In genomic region chr15:89575146-89575655, GRCh38 we compare ENCODE assay signal across 1 cellular context.
TF ChIP-seq lines count a peak whose summit lies in the region.

Gene TICRR (plus strand): TSS chr15:89575469. CDS start chr15:89575587, 118 bp downstream.

TF ChIP-seq in SK-N-SH, 30 proteins besides CTCF, POLR2A, EP300 and RAD21 (continued from another document):
- TF ChIP-seq IRF3 (IDR thresholded peaks at IDR 0.05; ENCODE audit: low read depth, low read length) (peak; percentile 87), PBX3 (IDR thresholded peaks at IDR 0.05) (0 out of 2 replicates have a peak, but pooled peaks have one; percentile 2)
TF ChIP-seq in SK-N-SH: peak in this region for 11.
